ENCODE assay signal across 11 cellular contexts in the genomic region with DNA sequence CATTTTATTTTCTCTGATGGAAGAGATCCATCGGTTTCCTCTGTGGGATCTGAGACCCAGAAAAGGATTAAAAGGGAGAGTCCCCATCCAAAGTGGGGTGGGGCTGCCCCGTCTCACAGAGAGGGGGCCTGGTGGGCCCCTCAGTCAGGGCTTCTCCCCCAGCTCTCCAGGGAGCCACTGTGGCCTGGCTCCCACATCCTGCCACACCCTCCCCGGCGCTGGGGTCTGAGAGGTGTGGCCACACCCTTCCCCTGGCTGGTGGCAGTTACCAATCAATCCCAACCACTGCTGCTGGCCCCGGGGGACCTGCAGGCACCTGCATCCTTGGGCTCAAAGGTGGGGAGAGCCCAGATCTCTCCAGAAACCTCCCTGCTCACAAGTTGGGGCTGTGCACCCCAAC.
DNase-seq lines count a peak whose midpoint lies in the region; ATAC-seq, FAIRE-seq and TF ChIP-seq lines count a peak whose summit lies in the region.
"Had no signal": no experiment of that assay in that cellular context is flagged by ENCODE, and none has a peak within 500 bp of the region (broad histone marks: within the 10 kb centered on the region; RNA-seq: fewer than 3 reads in every experiment).

No MANE protein-coding gene starts in this region.

- H3K27me3 ChIP-seq in CD4-positive, alpha-beta memory T cell (ENCODE audit: insufficient read depth, low read length): no peaks in the 10 kb centered on the region
- H3K27me3 ChIP-seq in Karpas-422 (ENCODE audit: low read length) (no peaks in the 10 kb centered on the region), small intestine (ENCODE audit: control insufficient read depth in 2 of 2, insufficient read depth in 2 of 2, low read length in 2 of 2) (peaks cover 0 to 3% of the 10 kb centered on the region in 2 donors)

- no peaks in the 10 kb centered on the region for H3K36me3 Mint-ChIP-seq in CD4-positive, alpha-beta memory T cell
- H3K36me3 Mint-ChIP-seq in activated naive CD8-positive, alpha-beta T cell treated with anti-CD3 and anti-CD28 coated beads for 36 hours: no peaks in the 10 kb centered on the region

- H4K20me1 ChIP-seq in Karpas-422 (ENCODE audit: insufficient read depth, low read depth, low read length): peaks cover 46% of the 10 kb centered on the region; the same call in 1 of the 2 replicates

- WGBS in small intestine, 3 donors: 0 to 18% (median 12%) methylated on average over 4 to 5 of the region's 5 CpGs

- no peak for ATAC-seq in HG03135 (IDR thresholded peaks at IDR 0.05; ENCODE audit: unreplicated experiment)

- H3K4me1 Mint-ChIP-seq in CD4-positive, alpha-beta memory T cell: peaks cover 16 to 38% (median 28%) of the 10 kb centered on the region in 4 donors
- peaks cover 19% of the 10 kb centered on the region for H3K4me1 Mint-ChIP-seq in activated naive CD8-positive, alpha-beta T cell treated with anti-CD3 and anti-CD28 coated beads for 36 hours

- DNase-seq in CD4-positive, alpha-beta memory T cell: peak in 1 of 5 donors; percentile 2
- DNase-seq in GM12891 (ENCODE audit: insufficient read length, low spot score): peak; percentile 49
- peak; percentile 52 for DNase-seq in Karpas-422
- DNase-seq in activated naive CD8-positive, alpha-beta T cell treated with anti-CD3 and anti-CD28 coated beads for 36 hours: peak; percentile 28
- DNase-seq in putamen (ENCODE audit: low spot score): no peak
- no peak for DNase-seq in small intestine
- no peak for DNase-seq in dedifferentiated amniotic fluid mesenchymal stem cell (ENCODE audit: extremely low spot score)
- DNase-seq: kidney glomerular epithelial cell, NCI-H2029 had no signal

- H3K79me2 ChIP-seq in Karpas-422 (ENCODE audit: low read length): no peaks in the 10 kb centered on the region

- no peaks in the 10 kb centered on the region for H3K36me3 ChIP-seq in CD4-positive, alpha-beta memory T cell (ENCODE audit: insufficient read depth, low read length)
- no peaks in the 10 kb centered on the region for H3K36me3 ChIP-seq in Karpas-422 (ENCODE audit: insufficient read depth, low read length)
- no peaks in the 10 kb centered on the region for H3K36me3 ChIP-seq in small intestine (ENCODE audit: control insufficient read depth in 2 of 2, insufficient read depth in 2 of 2, low read length in 2 of 2)
- H3K36me3 ChIP-seq: esophagus muscularis mucosa had no signal

- FAIRE-seq in GM12891 (lab: Jason Lieb, UNC) (no peak), small intestine (lab: Jason Lieb, UNC) (no peak)

- peaks cover 32% of the 10 kb centered on the region for H3K4me1 ChIP-seq in CD4-positive, alpha-beta memory T cell (ENCODE audit: insufficient read depth, low read length)
- H3K4me1 ChIP-seq in Karpas-422 (ENCODE audit: low read length) (peaks cover 29% of the 10 kb centered on the region), small intestine (ENCODE audit: control insufficient read depth in 2 of 2, insufficient read depth in 1 of 2, low read depth in 1 of 2, low read length in 1 of 2) (no peaks in the 10 kb centered on the region)

- H3K27ac Mint-ChIP-seq in CD4-positive, alpha-beta memory T cell: peak overlapping the region in 4 of 7 donors; percentile 2 to 74 (median 20)
- no peak overlapping the region for H3K27ac Mint-ChIP-seq in activated naive CD8-positive, alpha-beta T cell treated with anti-CD3 and anti-CD28 coated beads for 36 hours

- H3K27me3 Mint-ChIP-seq in CD4-positive, alpha-beta memory T cell: no peaks in the 10 kb centered on the region
- H3K27me3 Mint-ChIP-seq in activated naive CD8-positive, alpha-beta T cell treated with anti-CD3 and anti-CD28 coated beads for 36 hours: peaks cover 8% of the 10 kb centered on the region

- no peaks in the 10 kb centered on the region for H3K9me3 ChIP-seq in CD4-positive, alpha-beta memory T cell (ENCODE audit: control insufficient read depth in 1 of 2, low read length in 2 of 2)
- no peaks in the 10 kb centered on the region for H3K9me3 ChIP-seq in Karpas-422 (ENCODE audit: low read length)
- H3K9me3 ChIP-seq in small intestine (ENCODE audit: control insufficient read depth, low read depth): no peaks in the 10 kb centered on the region
- H3K9me3 ChIP-seq: esophagus muscularis mucosa had no signal

- H3K4me3 ChIP-seq in CD4-positive, alpha-beta memory T cell (ENCODE audit: low read length in 2 of 2): no peak overlapping the region
- H3K4me3 ChIP-seq in Karpas-422 (ENCODE audit: low read length) (no peak overlapping the region), small intestine (ENCODE audit: low read depth in 1 of 2, low read length in 2 of 2) (no peak overlapping the region)
- H3K4me3 ChIP-seq: esophagus muscularis mucosa had no signal

- POLR2A ChIA-PET in CD4-positive, alpha-beta memory T cell (lab: Charles Lee; ENCODE audit: partially characterized antibody): no interaction called here

- peak overlapping the region; percentile 10 to 78 (median 60) for H3K4me3 Mint-ChIP-seq in CD4-positive, alpha-beta memory T cell
- H3K4me3 Mint-ChIP-seq in activated naive CD8-positive, alpha-beta T cell treated with anti-CD3 and anti-CD28 coated beads for 36 hours: no peak overlapping the region

- H3K9me3 Mint-ChIP-seq in CD4-positive, alpha-beta memory T cell: no peaks in the 10 kb centered on the region
- no peaks in the 10 kb centered on the region for H3K9me3 Mint-ChIP-seq in activated naive CD8-positive, alpha-beta T cell treated with anti-CD3 and anti-CD28 coated beads for 36 hours

- no peak overlapping the region for H3K27ac ChIP-seq in CD4-positive, alpha-beta memory T cell (ENCODE audit: low read depth, low read length)
- no peak overlapping the region for H3K27ac ChIP-seq in Karpas-422 (ENCODE audit: low read length)
- H3K27ac ChIP-seq in small intestine (ENCODE audit: low read depth in 1 of 2, low read length in 1 of 2): no peak overlapping the region
- H3K27ac ChIP-seq: esophagus muscularis mucosa had no signal

- no peak for TF ChIP-seq POLR2A in GM12891 (IDR thresholded peaks at IDR 0.05; ENCODE audit: low read depth, low read length)

- no peak overlapping the region for H3K4me2 ChIP-seq in Karpas-422 (ENCODE audit: low read depth, low read length, poor library complexity, severe bottlenecking)

- H2AFZ ChIP-seq in Karpas-422 (ENCODE audit: low read length): no peak overlapping the region

- intact Hi-C loops in CD4-positive, alpha-beta memory T cell (cut with micrococcal nuclease): no loop called here

- CTCF ChIA-PET in CD4-positive, alpha-beta memory T cell (lab: Charles Lee; ENCODE audit: partially characterized antibody): no interaction called here

- H3K9me2 ChIP-seq in Karpas-422 (replicated peaks; ENCODE audit: insufficient read depth, low read length): no peaks in the 10 kb centered on the region

- H3K9ac ChIP-seq in Karpas-422 (ENCODE audit: low read length): no peak overlapping the region

TF ChIP-seq in GM12891, 5 proteins besides CTCF, POLR2A, EP300 and RAD21:
- no peak for TF ChIP-seq SPI1 (IDR thresholded peaks at IDR 0.05; ENCODE audit: low read depth, low read length)
- TF ChIP-seq POLR2AphosphoS5 (IDR thresholded peaks at IDR 0.05; ENCODE audit: low read depth, low read length): no peak
- TF ChIP-seq TAF1 (IDR thresholded peaks at IDR 0.05; ENCODE audit: low read depth, low read length): no peak

Comparison
In these comparisons a context has a peak if more than half of its experiments do, and no peak if none do; other contexts are left out.
1. DNase-seq: peak in GM12891 (single experiment), Karpas-422 (single experiment) and activated naive CD8-positive, alpha-beta T cell treated with anti-CD3 and anti-CD28 coated beads for 36 hours (single experiment); none in putamen (single experiment), small intestine (single experiment) and dedifferentiated amniotic fluid mesenchymal stem cell (single experiment).